ENCODE assay signal across 22 cellular contexts in the genomic region with DNA sequence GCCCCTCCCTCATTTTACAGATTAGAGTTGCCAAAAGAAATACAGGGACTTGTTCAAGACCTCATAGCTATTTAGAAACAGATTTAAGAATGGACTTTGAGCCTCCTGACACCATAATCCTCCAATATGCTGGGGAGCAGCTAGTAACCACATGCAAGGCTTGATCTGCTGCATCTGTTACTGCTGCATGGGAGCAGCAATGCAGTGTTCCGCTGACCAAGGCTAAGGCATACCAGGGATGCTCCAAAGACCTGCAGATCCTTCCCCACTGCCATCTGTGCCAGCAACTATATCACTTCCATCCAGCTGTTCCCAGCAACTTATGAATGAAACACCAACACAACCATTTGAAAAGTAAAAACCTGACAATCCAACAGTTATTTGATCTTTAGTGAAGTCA.
"Had no signal": no experiment of that assay in that cellular context is flagged by ENCODE, and none has a peak within 500 bp of the region (broad histone marks: within the 10 kb centered on the region; RNA-seq: fewer than 3 reads in every experiment).

No MANE protein-coding gene starts in this region.

- H3K9ac ChIP-seq: SK-N-SH had no signal

- ATAC-seq: activated CD4-positive, CD25-positive, alpha-beta regulatory T cell treated with anti-CD3 and anti-CD28 coated beads, Interleukin-2, amount 50 U/mL, for 24 hours; activated CD8-positive, alpha-beta T cell treated with anti-CD3 and anti-CD28 coated beads, Interleukin-2, amount 10 ng/mL, durations not matched to agents 7 days and 5 days; K562 had no signal

- H3K27ac ChIP-seq: RWPE1, SJCRH30 had no signal

- H3K36me3 ChIP-seq: Peyer's patch, SJCRH30 had no signal

- H3K4me3 ChIP-seq: K562, Peyer's patch, SJCRH30 had no signal

- H3K27me3 ChIP-seq: Peyer's patch, SJCRH30 had no signal

- H3K9me3 ChIP-seq: Peyer's patch, SJCRH30, SK-N-SH had no signal

- DNase-seq: activated CD4-positive, alpha-beta T cell treated with anti-CD3 and anti-CD28 coated beads for 4 hours; activated CD8-positive, alpha-beta memory T cell treated with anti-CD3 and anti-CD28 coated beads, Interleukin-2, amount 50 U/mL, for 48 hours; activated CD8-positive, alpha-beta T cell treated with anti-CD3 and anti-CD28 coated beads, Interleukin-2, amount 10 ng/mL, durations not matched to agents 7 days and 5 days; activated naive CD4-positive, alpha-beta T cell; activated T-cell treated with anti-CD3 and anti-CD28 coated beads, Interleukin-2, amount 50 U/mL, for 1 hour; amygdala; Karpas-422; NCI-H1105 treated with DMSO at 0.1 percent for 48 hours; NCI-H1436 treated with DMSO at 0.1 percent for 48 hours; NCI-H187; NCI-H2081; NCI-H446; NCI-H526; NCI-H774; Right ventricle myocardium superior; SK-N-SH; T-helper 1 cell had no signal

- H3K4me2 ChIP-seq: SK-N-SH had no signal
